Comparison of ENCODE assay signal across 13 cellular contexts in the genomic region with DNA sequence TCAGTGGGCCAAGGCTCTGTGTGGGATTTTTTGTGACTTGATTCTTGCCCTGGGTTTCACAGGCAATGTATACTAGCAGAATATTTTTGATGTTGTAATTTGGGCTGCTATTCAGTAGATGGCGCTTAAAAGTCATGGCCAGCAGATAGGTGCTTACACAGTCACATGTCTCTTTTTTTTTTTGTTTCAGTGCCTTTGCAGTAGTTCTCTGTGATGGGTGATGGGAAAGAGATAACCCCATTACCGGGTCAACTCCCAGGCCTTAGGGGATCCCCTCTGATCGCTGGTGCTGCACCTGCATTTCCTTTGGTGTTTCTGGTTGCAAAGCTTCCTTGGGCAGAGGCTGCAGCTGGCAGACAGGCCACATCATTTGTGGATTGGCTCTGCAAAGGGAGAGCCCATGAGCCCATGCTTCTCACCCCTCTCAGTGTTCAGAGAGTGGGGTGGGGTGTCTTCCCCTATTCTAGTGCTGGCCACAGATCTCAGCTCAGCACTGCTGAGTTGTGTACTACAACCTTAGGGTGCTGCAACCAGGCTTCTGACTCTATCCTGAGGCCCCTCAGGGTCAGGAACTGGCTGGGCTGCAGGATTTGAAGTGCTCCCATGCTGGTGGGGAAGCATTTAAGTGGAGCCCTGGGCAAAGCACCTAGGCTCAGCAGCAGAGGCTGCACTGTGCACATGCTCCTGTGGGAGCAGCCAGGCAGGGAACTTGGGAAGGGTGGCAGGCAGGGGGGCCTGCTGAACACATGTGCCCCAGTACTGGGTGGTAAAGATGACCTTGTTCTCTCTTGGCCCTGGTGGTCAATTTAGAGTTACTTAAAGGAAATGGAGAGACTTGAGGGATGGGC.
DNase-seq lines count a peak whose midpoint lies in the region; ATAC-seq and TF ChIP-seq lines count a peak whose summit lies in the region.
"Had no signal": no experiment of that assay in that cellular context is flagged by ENCODE, and none has a peak within 500 bp of the region (broad histone marks: within the 10 kb centered on the region; RNA-seq: fewer than 3 reads in every experiment).

No MANE protein-coding gene starts in this region.

- no peak overlapping the region for H3K27ac Mint-ChIP-seq in natural killer cell

- no peaks in the 10 kb centered on the region for H3K4me1 Mint-ChIP-seq in natural killer cell

- 0 out of 2 replicates have a peak, but pooled peaks have one; percentile 23 for TF ChIP-seq RAD21 in Ishikawa (IDR thresholded peaks at IDR 0.05; ENCODE audit: low read depth)

- no peaks in the 10 kb centered on the region for H3K4me1 ChIP-seq in A673 (ENCODE audit: insufficient read depth, low read length, poor library complexity, severe bottlenecking)
- H3K4me1 ChIP-seq: left ventricle myocardium inferior had no signal

- H3K27ac ChIP-seq in A673 (ENCODE audit: low read depth, low read length, poor library complexity, severe bottlenecking) (no peak overlapping the region), WERI-Rb-1 (no peak overlapping the region)
- H3K27ac ChIP-seq: dorsolateral prefrontal cortex, left ventricle myocardium inferior, neutrophil had no signal

- DNase-seq in A673 (ENCODE audit: low spot score) (peak; percentile 3), WERI-Rb-1 (no peak), GM03348 (ENCODE audit: low spot score) (no peak), natural killer cell (no peak)
- DNase-seq: dorsolateral prefrontal cortex, left ventricle myocardium inferior, NCI-H1930, trophoblast cell had no signal

- H3K27me3 ChIP-seq in A673 (replicated peaks; ENCODE audit: insufficient read depth, low read depth, low read length, poor library complexity) (no peaks in the 10 kb centered on the region), WERI-Rb-1 (ENCODE audit: insufficient read depth, low read depth, severe bottlenecking) (no peaks in the 10 kb centered on the region)
- H3K27me3 ChIP-seq: neutrophil had no signal

- peaks cover 5 to 17% of the 10 kb centered on the region in 2 donors for H3K9me3 Mint-ChIP-seq in natural killer cell

- H3K4me3 ChIP-seq in A673 (ENCODE audit: low read depth, low read length, poor library complexity, severe bottlenecking) (no peak overlapping the region), WERI-Rb-1 (ENCODE audit: low read depth, low read length) (no peak overlapping the region)
- H3K4me3 ChIP-seq: dorsolateral prefrontal cortex, left ventricle myocardium inferior had no signal

- H3K36me3 ChIP-seq in A673 (ENCODE audit: insufficient read depth, low read length, poor library complexity, severe bottlenecking) = no peaks in the 10 kb centered on the region
- H3K36me3 ChIP-seq in WERI-Rb-1 = no peaks in the 10 kb centered on the region
- H3K36me3 ChIP-seq: left ventricle myocardium inferior, neutrophil had no signal

- POLR2A ChIA-PET in A673 (lab: Charles Lee; ENCODE audit: low non-redundant PET) = no interaction called here

- H3K4me3 Mint-ChIP-seq in natural killer cell = no peak overlapping the region

- intact Hi-C loops in A673 (cut with micrococcal nuclease; ENCODE audit: unreplicated experiment) = no loop called here
- intact Hi-C loops in natural killer cell (cut with micrococcal nuclease) = no loop called here

- no peak for TF ChIP-seq EP300 in Ishikawa (IDR thresholded peaks at IDR 0.05; ENCODE audit: borderline replicate concordance)

- H3K27me3 Mint-ChIP-seq in natural killer cell (ENCODE audit: low read depth in 2 of 2) = no peaks in the 10 kb centered on the region

- ATAC-seq in GM18519 (IDR thresholded peaks at IDR 0.05; ENCODE audit: low FRiP score, unreplicated experiment) (peak; percentile 77), GM19397 (IDR thresholded peaks at IDR 0.05; ENCODE audit: unreplicated experiment) (no peak), HG03095 (IDR thresholded peaks at IDR 0.05; ENCODE audit: unreplicated experiment) (no peak), natural killer cell (no peak)

- H3K36me3 Mint-ChIP-seq in natural killer cell = no peaks in the 10 kb centered on the region

- TF ChIP-seq CTCF in A673 (conservative IDR thresholded peaks at IDR 0.05; ENCODE audit: low read depth, low read length) (no peak; the same call in 1 of the 2 replicates), WERI-Rb-1 (IDR thresholded peaks at IDR 0.05; ENCODE audit: low read depth, low read length) (0 out of 2 replicates have a peak, but pooled peaks have one; percentile 18), natural killer cell (IDR thresholded peaks at IDR 0.05) (no peak)

- CTCF ChIA-PET in A673 (lab: Charles Lee) = no interaction called here

- no TSS peak for BruUV-seq in A673 (replicated peaks; lab: Mats Ljungman, UMichigan)

- H3K9me3 ChIP-seq in A673 (ENCODE audit: low read depth, low read length, poor library complexity, severe bottlenecking) (no peaks in the 10 kb centered on the region), WERI-Rb-1 (ENCODE audit: severe bottlenecking) (no peaks in the 10 kb centered on the region)
- H3K9me3 ChIP-seq: neutrophil had no signal

TF ChIP-seq in Ishikawa, 13 proteins besides CTCF, POLR2A, EP300 and RAD21:
- TF ChIP-seq YY1 (IDR thresholded peaks at IDR 0.05; ENCODE audit: low read depth) (no peak), CEBPB (IDR thresholded peaks at IDR 0.05) (no peak), USF1 (IDR thresholded peaks at IDR 0.05) (no peak), REST (IDR thresholded peaks at IDR 0.05; ENCODE audit: low read depth) (no peak), EGR1 (IDR thresholded peaks at IDR 0.05) (no peak)
- TF ChIP-seq, protein P1, sequence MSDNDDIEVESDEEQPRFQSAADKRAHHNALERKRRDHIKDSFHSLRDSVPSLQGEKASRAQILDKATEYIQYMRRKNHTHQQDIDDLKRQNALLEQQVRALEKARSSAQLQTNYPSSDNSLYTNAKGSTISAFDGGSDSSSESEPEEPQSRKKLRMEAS (IDR thresholded peaks at IDR 0.05) = no peak
